8 cellular contexts compared by ENCODE assay signal in the genomic region with DNA sequence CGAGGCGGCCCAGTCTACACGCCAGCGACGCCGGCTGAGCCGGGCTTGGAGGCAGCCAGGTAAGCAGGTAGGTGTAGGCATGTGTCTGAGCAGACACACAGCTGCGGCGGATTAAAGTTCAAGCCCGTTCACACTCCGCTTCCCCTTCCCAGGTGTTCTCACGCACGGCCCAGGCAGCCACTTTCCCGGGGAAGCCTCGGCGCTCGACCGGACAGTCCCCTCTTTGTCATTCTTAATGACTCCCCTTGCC. TPM values are rescaled to one million over a fixed set of nuclear protein-coding genes. Genes with fewer than 3 reads are reported as not detected.
A peak's percentile ranks its signal among the peaks of the same experiment; 100 is the strongest.
DNase-seq lines count a peak whose midpoint lies in the region; ATAC-seq, FAIRE-seq and TF ChIP-seq lines count a peak whose summit lies in the region.

No MANE protein-coding gene starts in this region.

- H3K9me3 ChIP-seq in A673 (ENCODE audit: low read depth, low read length, poor library complexity, severe bottlenecking) (no peaks in the 10 kb centered on the region), lower lobe of right lung (no peaks in the 10 kb centered on the region), thyroid gland (no peaks in the 10 kb centered on the region)

- intact Hi-C loops in A673 (cut with micrococcal nuclease; ENCODE audit: unreplicated experiment), result loop anchor here (5.0 kb wide), 1 partner anchor 251 kb away; the partner anchor contains the start of gene FAM136A
- intact Hi-C loops in lower lobe of right lung (cut with DNase I), result no loop called here
- intact Hi-C loops in thyroid gland (cut with DNase I), result loop anchor here (5.0 kb wide), 1 partner anchor 64 kb away; no protein-coding TSS in a partner anchor

- H3K27ac ChIP-seq in A673 (ENCODE audit: low read depth, low read length, poor library complexity, severe bottlenecking) (no peak overlapping the region), lower lobe of right lung (peak overlapping the region; percentile 84), thyroid gland (peak overlapping the region; percentile 85 to 92 (median 88))

- 0 to 1% methylated on average over 14 to 16 of the region's 18 CpGs for WGBS in thyroid gland, 2 donors

- H3K27me3 ChIP-seq in A673 (replicated peaks; ENCODE audit: insufficient read depth, low read depth, low read length, poor library complexity) (peaks cover 74% of the 10 kb centered on the region), bronchial epithelial cell (ENCODE audit: control insufficient read depth, insufficient read depth, low read length) (no peaks in the 10 kb centered on the region), lower lobe of right lung (ENCODE audit: low read depth) (peaks cover 27% of the 10 kb centered on the region), thyroid gland (no peaks in the 10 kb centered on the region)

- TF ChIP-seq CTCF in A673 (conservative IDR thresholded peaks at IDR 0.05; ENCODE audit: low read depth, low read length) (no peak), bronchial epithelial cell (IDR thresholded peaks at IDR 0.05; ENCODE audit: insufficient read depth, low read length, severe bottlenecking) (no peak), lower lobe of right lung (IDR thresholded peaks at IDR 0.05) (no peak), thyroid gland (IDR thresholded peaks at IDR 0.05) (no peak)

- POLR2A ChIA-PET in A673 (lab: Charles Lee; ENCODE audit: low non-redundant PET), result no interaction called here

- ATAC-seq in GM19455 (IDR thresholded peaks at IDR 0.05; ENCODE audit: unreplicated experiment) (peak; percentile 12), lower lobe of right lung (peak; percentile 65 to 67)

- CTCF ChIA-PET in A673 (lab: Charles Lee), result no interaction called here

- no peak for FAIRE-seq in bronchial epithelial cell (lab: Jason Lieb, UNC)

- H3K4me1 ChIP-seq in A673 (ENCODE audit: insufficient read depth, low read length, poor library complexity, severe bottlenecking) (peaks cover 4% of the 10 kb centered on the region), lower lobe of right lung (peaks cover 25% of the 10 kb centered on the region), thyroid gland (peaks cover 6 to 19% of the 10 kb centered on the region in 2 donors)

- no peaks in the 10 kb centered on the region for H3K36me3 ChIP-seq in A673 (ENCODE audit: insufficient read depth, low read length, poor library complexity, severe bottlenecking)
- H3K36me3 ChIP-seq in bronchial epithelial cell (ENCODE audit: control insufficient read depth, insufficient read depth, low read length), result no peaks in the 10 kb centered on the region
- H3K36me3 ChIP-seq in lower lobe of right lung, result no peaks in the 10 kb centered on the region
- no peaks in the 10 kb centered on the region for H3K36me3 ChIP-seq in thyroid gland

- TF ChIP-seq POLR2A in thyroid gland (IDR thresholded peaks at IDR 0.05), result no peak

- BruUV-seq in A673 (replicated peaks; lab: Mats Ljungman, UMichigan), result no TSS peak

- no peak for DNase-seq in A673 (ENCODE audit: low spot score)
- DNase-seq in NCI-H345 treated with DMSO at 0.1 percent for 48 hours (lab: John Stamatoyannopoulos, UW; ENCODE audit: unreplicated experiment), result peak; percentile 33
- DNase-seq in bronchial epithelial cell (ENCODE audit: low read depth), result peak; percentile 42
- no peak for DNase-seq in lower lobe of right lung
- peak; percentile 68 to 73 for DNase-seq in thyroid gland
- no peak for DNase-seq in NCI-H2227 (lab: John Stamatoyannopoulos, UW; ENCODE audit: unreplicated experiment)
- no peak for DNase-seq in GM19240 (ENCODE audit: insufficient read length, low spot score)

- peak overlapping the region; percentile 51 for H3K4me3 ChIP-seq in A673 (ENCODE audit: low read depth, low read length, poor library complexity, severe bottlenecking)
- H3K4me3 ChIP-seq in bronchial epithelial cell (ENCODE audit: low read depth, low read length), result peak overlapping the region; percentile 89
- peak overlapping the region; percentile 74 for H3K4me3 ChIP-seq in lower lobe of right lung
- peak overlapping the region; percentile 1 to 92 (median 54) for H3K4me3 ChIP-seq in thyroid gland (replicated peaks in 1 of 3)

RNA-seq across cellular contexts. Expression of gene TGFA, which starts 0.4 kb away (rescaled TPM):
- total RNA-seq in A673 (2021), result 0.13 TPM in 1 of 2 replicates, not detected in the other
- 85.3 and 111 TPM in 2 replicates for total RNA-seq in bronchial epithelial cell
- total RNA-seq in lower lobe of right lung, result 8.2 TPM
- total RNA-seq in thyroid gland, result 10 to 100 TPM; 12.9 to 23.0 (median 18.6) TPM

Comparison
In these comparisons a context has a peak if more than half of its experiments do, and no peak if none do; other contexts are left out.
1. DNase-seq: peak in NCI-H345 treated with DMSO at 0.1 percent for 48 hours (single experiment), bronchial epithelial cell (single experiment) and thyroid gland (2 of 2); none in A673 (single experiment), lower lobe of right lung (single experiment), NCI-H2227 (single experiment) and GM19240 (single experiment).
2. Peak in every context shown above with its lines, with median percentiles within 50 percentile points of each other: H3K4me3 ChIP-seq.